1 cellular context compared by ENCODE assay signal in the genomic region with DNA sequence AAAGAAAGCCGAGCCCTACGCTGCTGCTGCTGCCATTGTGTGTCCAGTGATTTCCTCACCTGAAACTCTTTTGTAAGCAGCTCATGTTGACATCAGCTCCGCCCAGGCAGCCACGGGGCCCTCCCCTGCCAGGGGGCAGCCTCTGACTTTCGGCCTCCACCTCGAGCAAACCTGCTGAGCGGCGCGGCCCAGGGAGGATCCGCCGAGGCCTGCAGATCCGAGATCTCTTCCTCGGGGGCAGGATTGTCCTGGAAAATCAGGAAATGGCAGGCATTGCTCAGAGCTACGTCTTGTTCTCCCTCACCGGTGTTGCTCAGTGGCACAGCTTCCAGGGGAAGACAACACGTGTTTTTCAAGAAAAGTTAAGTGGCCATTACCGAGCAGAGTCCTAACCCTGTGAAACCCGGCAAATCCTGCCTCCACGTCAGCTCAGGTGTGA.
TF ChIP-seq lines count a peak whose summit lies in the region.

No MANE protein-coding gene starts in this region.

TF ChIP-seq in GM23338, 12 proteins besides CTCF, POLR2A, EP300 and RAD21 (continued from another document):
- TF ChIP-seq ZNF462 (CRISPR knock-in tag; IDR thresholded peaks at IDR 0.05), result no peak
- TF ChIP-seq ETS1 (IDR thresholded peaks at IDR 0.05), result no peak
- no peak for TF ChIP-seq CREB1 (CRISPR knock-in tag; IDR thresholded peaks at IDR 0.05; ENCODE audit: low read depth)
- no peak for TF ChIP-seq EZH2 (IDR thresholded peaks at IDR 0.05; ENCODE audit: low read depth, unreplicated experiment)
- TF ChIP-seq JUNB (IDR thresholded peaks at IDR 0.05; ENCODE audit: unreplicated experiment), result no peak
- TF ChIP-seq REST (IDR thresholded peaks at IDR 0.05; ENCODE audit: unreplicated experiment), result no peak
- TF ChIP-seq ZNF114 (CRISPR knock-in tag; IDR thresholded peaks at IDR 0.05), result no peak
